Comparison of ENCODE assay signal across 8 cellular contexts in genomic region chr17:56914641-56915263, GRCh38. TPM values are rescaled to one million over a fixed set of nuclear protein-coding genes. Genes with fewer than 3 reads are reported as not detected.
DNase-seq lines count a peak whose midpoint lies in the region; ATAC-seq and TF ChIP-seq lines count a peak whose summit lies in the region.

No MANE protein-coding gene starts in this region.

- H3K9ac ChIP-seq in colonic mucosa (ENCODE audit: low read depth in 2 of 2, low read length in 2 of 2) (peak overlapping the region; percentile 93 to 96), muscle layer of colon (ENCODE audit: low read length) (peak overlapping the region; percentile 84)

- no peak for TF ChIP-seq CTCF in GM12875 (IDR thresholded peaks at IDR 0.05; ENCODE audit: borderline replicate concordance, insufficient read depth, low read depth, low read length)
- TF ChIP-seq CTCF in colonic mucosa (IDR thresholded peaks at IDR 0.05) = no peak

- ATAC-seq in GM19397 (IDR thresholded peaks at IDR 0.05; ENCODE audit: unreplicated experiment) (no peak), HG03378 (IDR thresholded peaks at IDR 0.05; ENCODE audit: unreplicated experiment) (no peak)

- H3K4me1 ChIP-seq in colonic mucosa = peaks cover 6% of the 10 kb centered on the region
- peaks cover 36% of the 10 kb centered on the region for H3K4me1 ChIP-seq in muscle layer of colon (ENCODE audit: insufficient read depth, low read length)

- H3K27me3 ChIP-seq in colonic mucosa (no peaks in the 10 kb centered on the region), muscle layer of colon (ENCODE audit: control insufficient read depth in 1 of 2, insufficient read depth in 2 of 2, low read length in 2 of 2) (no peaks in the 10 kb centered on the region)

- intact Hi-C loops in colonic mucosa (cut with DNase I) (no loop called here), posterior vena cava (cut with DNase I) (no loop called here)

- no peaks in the 10 kb centered on the region for H3K36me3 ChIP-seq in colonic mucosa
- H3K36me3 ChIP-seq in muscle layer of colon (ENCODE audit: insufficient read depth, low read length) = no peaks in the 10 kb centered on the region

- H3K9me3 ChIP-seq in colonic mucosa (no peaks in the 10 kb centered on the region), muscle layer of colon (ENCODE audit: low read length) (no peaks in the 10 kb centered on the region)

- DNase-seq in NCI-H460 (ENCODE audit: extremely low read depth, low read depth) (peak; percentile 17), colonic mucosa (peak; percentile 45), mesenteric fat pad (ENCODE audit: low spot score) (no peak), posterior vena cava (ENCODE audit: low spot score) (no peak)

- H3K4me3 ChIP-seq in GM12875 (ENCODE audit: low read depth, low read length) (peak overlapping the region; percentile 93), colonic mucosa (peak overlapping the region; percentile 72), muscle layer of colon (ENCODE audit: low read depth in 1 of 2, low read length in 2 of 2) (peak overlapping the region; percentile 80 to 87)

- H3K27ac ChIP-seq in colonic mucosa (peak overlapping the region; percentile 95), muscle layer of colon (ENCODE audit: low read depth, low read length) (peak overlapping the region; percentile 86)

RNA-seq across cellular contexts. Expression of gene TRIM25, which starts 0.9 kb away (rescaled TPM):
- total RNA-seq in NCI-H460 (2014; rRNA removed; shearing (Covaris generic)) = 42.3 and 58.9 TPM in 2 replicates
- polyA plus RNA-seq in NCI-H460 (2014; cell fraction: nucleus; rRNA removed) = 62.0 and 78.4 TPM in 2 replicates
- 10 to 100 TPM; 69.9 to 98.1 TPM for total RNA-seq in colonic mucosa
- total RNA-seq in mesenteric fat pad = 114 TPM
- total RNA-seq in posterior vena cava = 10 to 100 TPM; 43.2 to 54.0 TPM

RNA-seq across cellular contexts. Expression of gene COIL, which starts 46.1 kb away (rescaled TPM):
- total RNA-seq in NCI-H460 (2014; rRNA removed; shearing (Covaris generic)) = 19.8 and 20.7 TPM in 2 replicates
- polyA plus RNA-seq in NCI-H460 (2014; cell fraction: nucleus; rRNA removed) = 13.4 and 15.3 TPM in 2 replicates
- total RNA-seq in colonic mucosa = 10 to 100 TPM; 14.1 to 14.8 TPM
- total RNA-seq in mesenteric fat pad = 9.9 TPM
- total RNA-seq in posterior vena cava = 1 to 10 TPM; 9.4 to 9.5 TPM

Comparison
In these comparisons a context has a peak if more than half of its experiments do, and no peak if none do; other contexts are left out.
1. DNase-seq: peak in NCI-H460 (single experiment) and colonic mucosa (single experiment); none in mesenteric fat pad (single experiment) and posterior vena cava (single experiment).
2. Peak in every context shown above with its lines, with median percentiles within 50 percentile points of each other: H3K4me3 ChIP-seq.